14 cellular contexts compared by ENCODE assay signal in genomic region chr3:61975199-61975598, GRCh38.
DNase-seq lines count a peak whose midpoint lies in the region; TF ChIP-seq lines count a peak whose summit lies in the region.
"Had no signal": no experiment of that assay in that cellular context is flagged by ENCODE, and none has a peak within 500 bp of the region (broad histone marks: within the 10 kb centered on the region; RNA-seq: fewer than 3 reads in every experiment).

No MANE protein-coding gene starts in this region.

- H3K4me3 ChIP-seq in choroid plexus epithelial cell (ENCODE audit: low read depth, low read length), result no peak overlapping the region
- H3K4me3 ChIP-seq in left ventricle myocardium inferior, result no peak overlapping the region
- no peak overlapping the region for H3K4me3 ChIP-seq in coronary artery
- H3K4me3 ChIP-seq: A549, HAP-1 had no signal

- H3K36me3 ChIP-seq in left ventricle myocardium inferior, result no peaks in the 10 kb centered on the region
- H3K36me3 ChIP-seq: BE2C, HAP-1 had no signal

- H3K4me1 ChIP-seq in left ventricle myocardium inferior, result peaks cover 63% of the 10 kb centered on the region
- H3K4me1 ChIP-seq: A549, BE2C had no signal

- H3K27ac ChIP-seq in left ventricle myocardium inferior (replicated peaks) (peak overlapping the region; percentile 44), coronary artery (no peak overlapping the region)
- H3K27ac ChIP-seq: A549, C4-2B had no signal

- intact Hi-C loops in left ventricle myocardium inferior (cut with micrococcal nuclease), result no loop called here

- H3K27me3 ChIP-seq in left ventricle myocardium inferior (ENCODE audit: low read depth), result no peaks in the 10 kb centered on the region
- H3K27me3 ChIP-seq: BE2C had no signal

- no peaks in the 10 kb centered on the region for H3K9me3 ChIP-seq in left ventricle myocardium inferior (replicated peaks)
- H3K9me3 ChIP-seq: A549, BE2C, HAP-1 had no signal

- DNase-seq in astrocyte of the hippocampus (ENCODE audit: low read depth, low spot score) (peak; percentile 31), choroid plexus epithelial cell (ENCODE audit: low read depth) (peak; percentile 73), left ventricle myocardium inferior (no peak), coronary artery (ENCODE audit: low spot score) (no peak), NCI-H1930 (lab: John Stamatoyannopoulos, UW) (no peak), ureter (ENCODE audit: low spot score) (no peak)
- DNase-seq: BE2C; CD4-positive, alpha-beta memory T cell; DMS79; GOT3; HFFc6 had no signal

- TF ChIP-seq CTCF in choroid plexus epithelial cell (conservative IDR thresholded peaks at IDR 0.05; ENCODE audit: low read depth, low read length), result no peak
- no peak for TF ChIP-seq CTCF in left ventricle myocardium inferior (IDR thresholded peaks at IDR 0.05; ENCODE audit: borderline replicate concordance)
- TF ChIP-seq CTCF in coronary artery (IDR thresholded peaks at IDR 0.05), result no peak

Comparison
In these comparisons a context has a peak if more than half of its experiments do, and no peak if none do; other contexts are left out.
1. DNase-seq: peak in astrocyte of the hippocampus (single experiment) and choroid plexus epithelial cell (single experiment); none in left ventricle myocardium inferior (single experiment), coronary artery (single experiment), NCI-H1930 (0 of 2) and ureter (single experiment).